Comparison of ENCODE assay signal across 1 cellular context in the genomic region with DNA sequence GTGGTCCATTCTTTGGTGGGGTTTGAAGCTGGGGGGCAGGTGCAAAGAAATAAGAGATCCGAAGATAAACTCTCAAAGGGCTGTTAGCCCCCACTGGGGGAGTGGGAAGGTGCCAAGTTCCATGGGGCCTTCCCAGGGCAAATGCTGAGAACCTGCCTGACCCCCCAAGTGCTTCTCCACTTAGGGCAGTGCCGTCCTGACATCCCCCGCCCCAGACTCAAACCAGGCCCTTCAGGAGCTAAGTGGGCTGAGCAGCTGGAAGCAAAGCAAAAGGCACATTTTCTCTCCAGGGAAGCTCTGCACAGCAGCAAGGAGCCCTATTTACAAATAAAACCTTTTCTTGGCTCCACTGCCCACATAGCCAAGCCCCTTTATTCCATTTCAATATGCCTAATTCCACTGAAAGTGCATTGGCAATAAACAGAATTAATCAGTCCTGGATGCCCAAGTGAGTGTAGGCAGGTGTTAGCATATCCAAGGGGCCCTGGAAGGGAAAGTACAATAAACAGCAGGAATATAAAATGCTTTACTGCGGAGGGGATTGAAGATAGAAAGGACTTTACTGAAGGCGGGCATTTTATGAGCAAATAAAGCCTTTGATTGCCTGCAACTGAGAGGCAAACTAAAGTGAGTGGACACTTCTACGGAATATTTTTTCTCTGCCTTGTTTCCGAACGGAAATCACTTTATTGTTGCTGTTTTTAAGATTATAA.
TF ChIP-seq lines count a peak whose summit lies in the region.

No MANE protein-coding gene starts in this region.

TF ChIP-seq in HepG2, 621 proteins besides CTCF, POLR2A, EP300 and RAD21 (continued from another document):
- TF ChIP-seq, protein P1, sequence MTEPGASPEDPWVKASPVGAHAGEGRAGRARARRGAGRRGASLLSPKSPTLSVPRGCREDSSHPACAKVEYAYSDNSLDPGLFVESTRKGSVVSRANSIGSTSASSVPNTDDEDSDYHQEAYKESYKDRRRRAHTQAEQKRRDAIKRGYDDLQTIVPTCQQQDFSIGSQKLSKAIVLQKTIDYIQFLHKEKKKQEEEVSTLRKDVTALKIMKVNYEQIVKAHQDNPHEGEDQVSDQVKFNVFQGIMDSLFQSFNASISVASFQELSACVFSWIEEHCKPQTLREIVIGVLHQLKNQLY (CRISPR knock-in tag; IDR thresholded peaks at IDR 0.05), result no peak
- TF ChIP-seq PHF8 (CRISPR knock-in tag; IDR thresholded peaks at IDR 0.05) (no peak), ZKSCAN1 (IDR thresholded peaks at IDR 0.05; ENCODE audit: low read length) (no peak)
